ENCODE assay signal across 31 cellular contexts in the genomic region with DNA sequence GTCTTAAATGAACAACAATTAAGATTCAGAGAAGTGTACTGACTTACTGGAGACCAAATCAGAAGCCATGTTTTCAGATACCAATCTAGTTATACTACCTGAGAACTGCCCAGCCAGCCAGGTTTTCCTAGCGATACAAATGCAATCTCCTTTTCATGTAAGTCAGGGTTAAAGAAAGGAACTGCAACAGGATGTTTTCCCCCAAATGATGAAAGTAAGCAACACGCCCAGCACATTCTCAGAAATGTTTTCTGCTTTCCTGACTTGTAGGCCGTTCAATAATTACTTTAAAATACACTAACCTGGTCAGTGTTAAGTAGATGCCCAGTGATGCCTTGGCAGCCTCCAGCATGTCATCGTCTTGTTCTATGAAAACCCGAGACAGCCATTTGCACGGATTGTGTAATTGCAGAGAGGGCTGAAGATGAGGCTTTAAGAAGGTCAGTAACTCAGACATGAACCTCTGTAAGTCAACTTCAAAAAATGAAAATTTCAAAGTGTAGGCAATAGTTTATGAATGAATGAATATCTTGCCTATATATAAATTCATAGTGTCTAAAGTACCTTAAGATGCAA. TPM values are rescaled to one million over a fixed set of nuclear protein-coding genes. Genes with fewer than 3 reads are reported as not detected.
DNase-seq lines count a peak whose midpoint lies in the region; ATAC-seq lines count a peak whose summit lies in the region.
"Had no signal": no experiment of that assay in that cellular context is flagged by ENCODE, and none has a peak within 500 bp of the region (broad histone marks: within the 10 kb centered on the region; RNA-seq: fewer than 3 reads in every experiment).

No MANE protein-coding gene starts in this region.

- peaks cover 42% of the 10 kb centered on the region for H3K36me3 ChIP-seq in CD4-positive, CD25-positive, alpha-beta regulatory T cell (ENCODE audit: control insufficient read depth, insufficient read depth, low read length)
- H3K36me3 ChIP-seq: uterus had no signal

- intact Hi-C loops in activated CD4-positive, alpha-beta T cell treated with anti-CD3 and anti-CD28 coated beads for 36 hours (cut with DNase I, micrococcal nuclease), result loop anchor here in 1 of 2 experiments (1.0 kb wide), 1 partner anchor 221 kb away; no protein-coding TSS in a partner anchor

- peaks cover 49% of the 10 kb centered on the region for H3K4me1 Mint-ChIP-seq in activated CD4-positive, alpha-beta T cell treated with anti-CD3 and anti-CD28 coated beads for 36 hours
- H3K4me1 Mint-ChIP-seq in CD4-positive, CD25-positive, alpha-beta regulatory T cell, result peaks cover 38 to 54% (median 42%) of the 10 kb centered on the region in 4 donors
- peaks cover 51% of the 10 kb centered on the region for H3K4me1 Mint-ChIP-seq in T-helper 1 cell treated with Interleukin-12 subunit alpha and Interleukin-12 subunit beta and Interleukin-4 antibody, amounts not matched to agents 30 μg/mL and 1 μg/mL, for 36 hours (ENCODE audit: low read depth)
- H3K4me1 Mint-ChIP-seq in activated naive CD8-positive, alpha-beta T cell treated with anti-CD3 and anti-CD28 coated beads for 36 hours, result peaks cover 41% of the 10 kb centered on the region
- H3K4me1 Mint-ChIP-seq: activated B cell treated with CpG ODN at 0.5 μM for 24 hours, endodermal cell had no signal

- H3K27ac ChIP-seq in CD4-positive, CD25-positive, alpha-beta regulatory T cell (ENCODE audit: insufficient read depth, low read length, poor library complexity, severe bottlenecking), result peak overlapping the region; percentile 65
- H3K27ac ChIP-seq: body of pancreas, right lobe of liver, SJCRH30, stomach, uterus had no signal

- H3K27me3 Mint-ChIP-seq in activated CD4-positive, alpha-beta T cell treated with anti-CD3 and anti-CD28 coated beads for 36 hours, result no peaks in the 10 kb centered on the region
- no peaks in the 10 kb centered on the region for H3K27me3 Mint-ChIP-seq in CD4-positive, CD25-positive, alpha-beta regulatory T cell
- H3K27me3 Mint-ChIP-seq in T-helper 1 cell treated with Interleukin-12 subunit alpha and Interleukin-12 subunit beta and Interleukin-4 antibody, amounts not matched to agents 30 μg/mL and 1 μg/mL, for 36 hours (ENCODE audit: low read depth), result no peaks in the 10 kb centered on the region
- H3K27me3 Mint-ChIP-seq in activated naive CD8-positive, alpha-beta T cell treated with anti-CD3 and anti-CD28 coated beads for 36 hours, result no peaks in the 10 kb centered on the region
- H3K27me3 Mint-ChIP-seq: activated B cell treated with CpG ODN at 0.5 μM for 24 hours; central memory CD8-positive, alpha-beta T cell; dendritic cell treated with granulocyte-macrophage colony-stimulating factor and Interleukin-4, amounts not matched to agents 40 ng/mL and 50 ng/mL, for 4 days; progenitor cell of endocrine pancreas had no signal

- no peaks in the 10 kb centered on the region for H3K27me3 ChIP-seq in CD4-positive, CD25-positive, alpha-beta regulatory T cell (ENCODE audit: control insufficient read depth, insufficient read depth, low read length)
- H3K27me3 ChIP-seq: body of pancreas, left lung, right lobe of liver, SJCRH30, spleen, stomach, uterus had no signal

- in situ Hi-C loops in G401 (cut with HindIII; ENCODE audit: low sequenced_read_pairs), result no loop called here

- no peak overlapping the region for H3K4me3 Mint-ChIP-seq in activated CD4-positive, alpha-beta T cell treated with anti-CD3 and anti-CD28 coated beads for 36 hours
- H3K4me3 Mint-ChIP-seq in CD4-positive, CD25-positive, alpha-beta regulatory T cell, result peak overlapping the region; percentile 23 to 81 (median 65)
- peak overlapping the region; percentile 78 for H3K4me3 Mint-ChIP-seq in T-helper 1 cell treated with Interleukin-12 subunit alpha and Interleukin-12 subunit beta and Interleukin-4 antibody, amounts not matched to agents 30 μg/mL and 1 μg/mL, for 36 hours
- no peak overlapping the region for H3K4me3 Mint-ChIP-seq in activated naive CD8-positive, alpha-beta T cell treated with anti-CD3 and anti-CD28 coated beads for 36 hours
- H3K4me3 Mint-ChIP-seq: activated B cell treated with CpG ODN at 0.5 μM for 24 hours; central memory CD8-positive, alpha-beta T cell; dendritic cell treated with granulocyte-macrophage colony-stimulating factor and Interleukin-4, amounts not matched to agents 40 ng/mL and 50 ng/mL, for 4 days; endodermal cell had no signal

- H3K27ac Mint-ChIP-seq in activated CD4-positive, alpha-beta T cell treated with anti-CD3 and anti-CD28 coated beads for 36 hours, result peak overlapping the region; percentile 85
- peak overlapping the region; percentile 90 to 96 (median 93) for H3K27ac Mint-ChIP-seq in CD4-positive, CD25-positive, alpha-beta regulatory T cell
- H3K27ac Mint-ChIP-seq in T-helper 1 cell treated with Interleukin-12 subunit alpha and Interleukin-12 subunit beta and Interleukin-4 antibody, amounts not matched to agents 30 μg/mL and 1 μg/mL, for 36 hours, result peak overlapping the region; percentile 79
- H3K27ac Mint-ChIP-seq in activated naive CD8-positive, alpha-beta T cell treated with anti-CD3 and anti-CD28 coated beads for 36 hours, result peak overlapping the region; percentile 85
- H3K27ac Mint-ChIP-seq: activated B cell treated with CpG ODN at 0.5 μM for 24 hours; dendritic cell treated with granulocyte-macrophage colony-stimulating factor and Interleukin-4, amounts not matched to agents 40 ng/mL and 50 ng/mL, for 4 days; endodermal cell; progenitor cell of endocrine pancreas had no signal

- no peak for DNase-seq in activated CD4-positive, alpha-beta T cell treated with anti-CD3 and anti-CD28 coated beads for 36 hours
- no peak for DNase-seq in activated CD4-positive, alpha-beta T cell treated with anti-CD3 and anti-CD28 coated beads for 4 hours
- DNase-seq in CD4-positive, CD25-positive, alpha-beta regulatory T cell, result peak in 1 of 3 donors; percentile 62
- DNase-seq in activated naive CD8-positive, alpha-beta T cell treated with anti-CD3 and anti-CD28 coated beads for 36 hours, result no peak
- no peak for DNase-seq in G401 (ENCODE audit: low spot score)
- DNase-seq in NCI-H526 (lab: John Stamatoyannopoulos, UW), result no peak
- DNase-seq in NCI-H82 (lab: John Stamatoyannopoulos, UW), result no peak
- DNase-seq: 8988T; activated B cell treated with CpG ODN at 0.5 μM for 24 hours; activated CD8-positive, alpha-beta memory T cell treated with anti-CD3 and anti-CD28 coated beads for 24 hours; body of pancreas; C1 segment of cervical spinal cord; endodermal cell; GOT3; left lung; mesendoderm; NCI-H187 treated with DMSO at 0.1 percent for 48 hours; NCI-H2171; right lobe of liver; RPMI8226; spleen; stimulated activated CD4-positive, alpha-beta T cell treated with anti-CD3 and anti-CD28 coated beads, Interleukin-2, amount 100 ng/mL, for 24 hours; stomach; uterus had no signal

- peak overlapping the region; percentile 51 for H3K4me3 ChIP-seq in CD4-positive, CD25-positive, alpha-beta regulatory T cell (ENCODE audit: low read depth, low read length)
- H3K4me3 ChIP-seq: body of pancreas, left lung, right lobe of liver, SJCRH30, spleen, stomach, uterus had no signal

- POLR2A ChIA-PET in activated CD4-positive, alpha-beta T cell treated with anti-CD3 and anti-CD28 coated beads for 36 hours (lab: Charles Lee), result no interaction called here

- peaks cover 65% of the 10 kb centered on the region for H3K36me3 Mint-ChIP-seq in activated CD4-positive, alpha-beta T cell treated with anti-CD3 and anti-CD28 coated beads for 36 hours (ENCODE audit: low read depth)
- peaks cover 40% of the 10 kb centered on the region for H3K36me3 Mint-ChIP-seq in CD4-positive, CD25-positive, alpha-beta regulatory T cell
- peaks cover 61% of the 10 kb centered on the region for H3K36me3 Mint-ChIP-seq in T-helper 1 cell treated with Interleukin-12 subunit alpha and Interleukin-12 subunit beta and Interleukin-4 antibody, amounts not matched to agents 30 μg/mL and 1 μg/mL, for 36 hours (ENCODE audit: low read depth)
- H3K36me3 Mint-ChIP-seq in activated naive CD8-positive, alpha-beta T cell treated with anti-CD3 and anti-CD28 coated beads for 36 hours, result peaks cover 45% of the 10 kb centered on the region

- CTCF ChIA-PET in activated CD4-positive, alpha-beta T cell treated with anti-CD3 and anti-CD28 coated beads for 36 hours (lab: Charles Lee), result interaction anchor here (0.7 to 5.0 kb wide), 12 partner anchors 8 to 230 kb away, joined by 3 to 46 read pairs (median 6); a partner anchor contains a TSS

- no peaks in the 10 kb centered on the region for H3K9me3 ChIP-seq in CD4-positive, CD25-positive, alpha-beta regulatory T cell (ENCODE audit: control insufficient read depth in 2 of 2, low read length in 2 of 2)
- H3K9me3 ChIP-seq: body of pancreas, left lung, right lobe of liver, SJCRH30, spleen, stomach, uterus had no signal

- H3K9me3 Mint-ChIP-seq in activated CD4-positive, alpha-beta T cell treated with anti-CD3 and anti-CD28 coated beads for 36 hours (ENCODE audit: low read depth), result no peaks in the 10 kb centered on the region
- H3K9me3 Mint-ChIP-seq in CD4-positive, CD25-positive, alpha-beta regulatory T cell, result no peaks in the 10 kb centered on the region
- H3K9me3 Mint-ChIP-seq in T-helper 1 cell treated with Interleukin-12 subunit alpha and Interleukin-12 subunit beta and Interleukin-4 antibody, amounts not matched to agents 30 μg/mL and 1 μg/mL, for 36 hours, result no peaks in the 10 kb centered on the region
- H3K9me3 Mint-ChIP-seq in activated naive CD8-positive, alpha-beta T cell treated with anti-CD3 and anti-CD28 coated beads for 36 hours, result no peaks in the 10 kb centered on the region
- H3K9me3 Mint-ChIP-seq: activated B cell treated with CpG ODN at 0.5 μM for 24 hours; central memory CD8-positive, alpha-beta T cell; dendritic cell treated with granulocyte-macrophage colony-stimulating factor and Interleukin-4, amounts not matched to agents 40 ng/mL and 50 ng/mL, for 4 days; endodermal cell had no signal

- H3K4me1 ChIP-seq in CD4-positive, CD25-positive, alpha-beta regulatory T cell (ENCODE audit: control insufficient read depth, insufficient read depth, low read length, poor library complexity, severe bottlenecking), result peaks cover 11% of the 10 kb centered on the region
- H3K4me1 ChIP-seq: body of pancreas, right lobe of liver, SJCRH30, uterus had no signal

- ATAC-seq in activated CD4-positive, alpha-beta T cell treated with anti-CD3 and anti-CD28 coated beads for 36 hours, result no peak
- peak; percentile 20 to 38 for ATAC-seq in CD4-positive, CD25-positive, alpha-beta regulatory T cell (ENCODE audit: low read depth in 2 of 2)
- ATAC-seq: body of pancreas had no signal

RNA-seq across cellular contexts. Expression of a gene that starts 30.3 kb away (rescaled TPM):
- total RNA-seq in activated CD4-positive, alpha-beta T cell treated with anti-CD3 and anti-CD28 coated beads for 36 hours, result 10 to 100 TPM; 41.7 to 43.8 TPM
- 62.5 TPM for total RNA-seq in CD4-positive, CD25-positive, alpha-beta regulatory T cell
- polyA plus RNA-seq in CD4-positive, CD25-positive, alpha-beta regulatory T cell, result 10 to 100 TPM; 37.8 to 62.8 (median 54.4) TPM
- 10 to 100 TPM; 27.0 to 27.6 TPM for total RNA-seq in activated naive CD8-positive, alpha-beta T cell treated with anti-CD3 and anti-CD28 coated beads for 36 hours
- total RNA-seq in G401 (2014; rRNA removed; shearing (Covaris generic)), result 18.2 and 22.3 TPM in 2 replicates

RNA-seq across cellular contexts. Expression of a gene that starts 30.7 kb away (rescaled TPM):
- 10 to 100 TPM; 16.6 to 19.5 TPM for total RNA-seq in activated CD4-positive, alpha-beta T cell treated with anti-CD3 and anti-CD28 coated beads for 36 hours
- total RNA-seq in CD4-positive, CD25-positive, alpha-beta regulatory T cell, result 20.3 TPM
- polyA plus RNA-seq in CD4-positive, CD25-positive, alpha-beta regulatory T cell, result 10 to 100 TPM; 10.5 to 14.9 (median 12.7) TPM
- 10 to 100 TPM; 18.5 to 19.2 TPM for total RNA-seq in activated naive CD8-positive, alpha-beta T cell treated with anti-CD3 and anti-CD28 coated beads for 36 hours
- total RNA-seq in G401 (2014; rRNA removed; shearing (Covaris generic)), result 8.6 and 12.2 TPM in 2 replicates

RNA-seq across cellular contexts. Expression of a gene that starts 42.9 kb away (rescaled TPM):
- under 1 TPM; 0.41 to 0.60 TPM for total RNA-seq in activated CD4-positive, alpha-beta T cell treated with anti-CD3 and anti-CD28 coated beads for 36 hours
- total RNA-seq in CD4-positive, CD25-positive, alpha-beta regulatory T cell, result 0.17 TPM
- polyA plus RNA-seq in CD4-positive, CD25-positive, alpha-beta regulatory T cell, result under 1 TPM in 1 of 4 donors, not detected in 3; 0.12 TPM
- total RNA-seq in activated naive CD8-positive, alpha-beta T cell treated with anti-CD3 and anti-CD28 coated beads for 36 hours, result under 1 TPM in 1 of 2 experiments, not detected in 1; 0.24 TPM
- not detected in 2 replicates for total RNA-seq in G401 (2014; rRNA removed; shearing (Covaris generic))
- total RNA-seq: left lung, M059J, NCI-H460, progenitor cell of endocrine pancreas, right lobe of liver had no signal

Comparison
In these comparisons a context has a peak if more than half of its experiments do, and no peak if none do; other contexts are left out.
1. H3K4me3 Mint-ChIP-seq: peak in CD4-positive, CD25-positive, alpha-beta regulatory T cell (4 of 4) and T-helper 1 cell treated with Interleukin-12 subunit alpha and Interleukin-12 subunit beta and Interleukin-4 antibody, amounts not matched to agents 30 μg/mL and 1 μg/mL, for 36 hours (single experiment); none in activated CD4-positive, alpha-beta T cell treated with anti-CD3 and anti-CD28 coated beads for 36 hours (single experiment) and activated naive CD8-positive, alpha-beta T cell treated with anti-CD3 and anti-CD28 coated beads for 36 hours (single experiment).
2. Peak in every context shown above with its lines, with median percentiles within 50 percentile points of each other: H3K27ac Mint-ChIP-seq.